In genomic region chr16:53768593-53768992, GRCh38 we compare ENCODE assay signal across 9 cellular contexts.
DNase-seq lines count a peak whose midpoint lies in the region; ATAC-seq and TF ChIP-seq lines count a peak whose summit lies in the region.
"Had no signal": no experiment of that assay in that cellular context is flagged by ENCODE, and none has a peak within 500 bp of the region (broad histone marks: within the 10 kb centered on the region; RNA-seq: fewer than 3 reads in every experiment).

No MANE protein-coding gene starts in this region.

- DNase-seq in left ventricle myocardium superior = no peak
- no peak for DNase-seq in Right ventricle myocardium inferior (ENCODE audit: missing footprints)
- no peak for DNase-seq in SK-N-SH
- DNase-seq in foreskin fibroblast = peak; percentile 76 to 83
- no peak for DNase-seq in vagina (ENCODE audit: extremely low spot score in 2 of 2)
- DNase-seq in OCI-LY7 (ENCODE audit: low spot score) = no peak
- DNase-seq in NCI-H1092 treated with DMSO at 0.1 percent for 48 hours (lab: John Stamatoyannopoulos, UW) = no peak
- DNase-seq in DMS114 treated with DMSO at 0.1 percent for 48 hours (lab: John Stamatoyannopoulos, UW; ENCODE audit: unreplicated experiment) = no peak
- DNase-seq: naive B cell had no signal

- WGBS in SK-N-SH (ENCODE audit: low lambda C conversion rate) = 6% methylated on average over 1 of the region's 1 CpG

- H3K9me3 ChIP-seq in SK-N-SH (no peaks in the 10 kb centered on the region), vagina (no peaks in the 10 kb centered on the region), OCI-LY7 (ENCODE audit: low read length) (no peaks in the 10 kb centered on the region)

- H3K9me2 ChIP-seq in SK-N-SH = no peaks in the 10 kb centered on the region
- H3K9me2 ChIP-seq in OCI-LY7 (ENCODE audit: insufficient read depth, low read length) = no peaks in the 10 kb centered on the region

- CTCF ChIA-PET in SK-N-SH (lab: Yijun Ruan, JAX) (interaction anchor here (1.3 to 1.5 kb wide), 2 partner anchors 11 to 219 kb away, joined by 3 to 5 read pairs; no protein-coding TSS in a partner anchor), OCI-LY7 (lab: Charles Lee; ENCODE audit: unreplicated experiment) (no interaction called here)

- H3K4me1 ChIP-seq in SK-N-SH (ENCODE audit: control insufficient read depth in 1 of 2, insufficient read depth in 2 of 2, low read depth in 1 of 2, low read length in 1 of 2) = peaks cover 9 to 33% of the 10 kb centered on the region in 2 experiments
- peaks cover 34% of the 10 kb centered on the region for H3K4me1 ChIP-seq in vagina
- H3K4me1 ChIP-seq in OCI-LY7 (ENCODE audit: insufficient read depth, low read length, poor library complexity, severe bottlenecking) = peaks cover 11% of the 10 kb centered on the region

- TF ChIP-seq POLR2A in vagina (IDR thresholded peaks at IDR 0.05) = no peak

- intact Hi-C loops in left ventricle myocardium superior (cut with micrococcal nuclease) = no loop called here
- intact Hi-C loops in Right ventricle myocardium inferior (cut with DNase I) = no loop called here
- intact Hi-C loops in vagina (cut with DNase I) = no loop called here
- intact Hi-C loops in OCI-LY7 (cut with micrococcal nuclease; ENCODE audit: unreplicated experiment) = no loop called here

- H3K4me3 ChIP-seq in SK-N-SH (ENCODE audit: low read depth in 2 of 2, low read length in 1 of 2) = no peak overlapping the region
- no peak overlapping the region for H3K4me3 ChIP-seq in foreskin fibroblast (ENCODE audit: low read depth in 1 of 2, low read length in 2 of 2)
- H3K4me3 ChIP-seq in vagina = no peak overlapping the region
- H3K4me3 ChIP-seq in OCI-LY7 (ENCODE audit: low read depth, low read length, poor library complexity, severe bottlenecking) = no peak overlapping the region

- no TSS peak for BruUV-seq in OCI-LY7 (replicated peaks; lab: Mats Ljungman, UMichigan)

- H4K20me1 ChIP-seq in SK-N-SH (ENCODE audit: insufficient read depth) (peaks cover 23% of the 10 kb centered on the region), OCI-LY7 (ENCODE audit: insufficient read depth, low read length) (peaks cover 31% of the 10 kb centered on the region)

- peaks cover 11% of the 10 kb centered on the region for H3F3A ChIP-seq in SK-N-SH (replicated peaks; ENCODE audit: insufficient read depth)

- peak overlapping the region; percentile 64 to 71; a peak in 3 of 4 replicates for H3K27ac ChIP-seq in SK-N-SH (ENCODE audit: low read depth in 2 of 2, low read length in 1 of 2)
- H3K27ac ChIP-seq in vagina = peak overlapping the region; percentile 1
- H3K27ac ChIP-seq in OCI-LY7 (ENCODE audit: low read depth, low read length, poor library complexity, severe bottlenecking) = no peak overlapping the region

- H2AFZ ChIP-seq in SK-N-SH (ENCODE audit: low read depth) = no peak overlapping the region
- H2AFZ ChIP-seq in OCI-LY7 (ENCODE audit: low read length) = no peak overlapping the region

- POLR2A ChIA-PET in SK-N-SH (lab: Yijun Ruan, JAX) (no interaction called here), OCI-LY7 (lab: Charles Lee) (interaction anchor here (1.1 kb wide), 1 partner anchor 15 kb away, joined by 3 read pairs; no protein-coding TSS in a partner anchor)

- no peaks in the 10 kb centered on the region for H3K36me3 ChIP-seq in SK-N-SH (replicated peaks in 1 of 2; ENCODE audit: control insufficient read depth in 1 of 2, insufficient read depth in 2 of 2, low read length in 1 of 2)
- no peaks in the 10 kb centered on the region for H3K36me3 ChIP-seq in vagina
- H3K36me3 ChIP-seq in OCI-LY7 (ENCODE audit: insufficient read depth, low read length) = no peaks in the 10 kb centered on the region

- H3K4me2 ChIP-seq in SK-N-SH (peak overlapping the region; percentile 57; the same call in 1 of the 2 replicates), OCI-LY7 (ENCODE audit: low read length) (no peak overlapping the region)

- ATAC-seq in left ventricle myocardium superior (peak; percentile 7), Right ventricle myocardium inferior (no peak)

- TF ChIP-seq EP300 in SK-N-SH (IDR thresholded peaks at IDR 0.05; ENCODE audit: borderline replicate concordance in 1 of 2, low read depth in 1 of 2, low read length in 1 of 2) = peak in 1 of 2 experiments; percentile 65; a peak in 1 of 4 replicates

- TF ChIP-seq RAD21 in SK-N-SH (IDR thresholded peaks at IDR 0.05; ENCODE audit: low read length) = no peak

- TF ChIP-seq CTCF in SK-N-SH (IDR thresholded peaks at IDR 0.05) = no peak
- TF ChIP-seq CTCF in foreskin fibroblast (IDR thresholded peaks at IDR 0.05; ENCODE audit: low read depth, low read length) = no peak
- no peak for TF ChIP-seq CTCF in vagina (IDR thresholded peaks at IDR 0.05)
- no peak for TF ChIP-seq CTCF in OCI-LY7 (conservative IDR thresholded peaks at IDR 0.05; ENCODE audit: low read length)

- H3K79me2 ChIP-seq in SK-N-SH (ENCODE audit: insufficient read depth) (peaks cover 23% of the 10 kb centered on the region; the same call in 1 of the 2 replicates), OCI-LY7 (ENCODE audit: insufficient read depth, low read depth, low read length) (no peaks in the 10 kb centered on the region)

- no peaks in the 10 kb centered on the region for H3K27me3 ChIP-seq in SK-N-SH (ENCODE audit: insufficient read depth)
- no peaks in the 10 kb centered on the region for H3K27me3 ChIP-seq in vagina

- H3K9ac ChIP-seq in SK-N-SH = peak overlapping the region; percentile 30; the same call in 1 of the 2 replicates

TF ChIP-seq in SK-N-SH, 30 proteins besides CTCF, POLR2A, EP300 and RAD21 (continues in another document):
- TF ChIP-seq NFIC (IDR thresholded peaks at IDR 0.05; ENCODE audit: borderline replicate concordance) (no peak; the same call in 1 of the 2 replicates), MAX (IDR thresholded peaks at IDR 0.05; ENCODE audit: low read depth) (no peak), GABPA (IDR thresholded peaks at IDR 0.05; ENCODE audit: low read depth) (no peak), REST (IDR thresholded peaks at IDR 0.05; ENCODE audit: low read depth, low read length) (no peak), POLR2AphosphoS5 (IDR thresholded peaks at IDR 0.05; ENCODE audit: low read depth, low read length) (no peak; the same call in 1 of the 2 replicates), ZBTB33 (IDR thresholded peaks at IDR 0.05; ENCODE audit: borderline replicate concordance, low read depth) (no peak), FOSL2 (IDR thresholded peaks at IDR 0.05; ENCODE audit: borderline replicate concordance, low read depth) (peak; percentile 81; the same call in 1 of the 2 replicates), NRF1 (IDR thresholded peaks at IDR 0.05; ENCODE audit: low read depth, low read length) (no peak), PBX3 (IDR thresholded peaks at IDR 0.05) (peak; percentile 85), JUND (IDR thresholded peaks at IDR 0.05) (peak; percentile 85), TEAD4 (IDR thresholded peaks at IDR 0.05; ENCODE audit: borderline replicate concordance, insufficient read depth) (peak; percentile 71)

Comparison
In these comparisons a context has a peak if more than half of its experiments do, and no peak if none do; other contexts are left out.
1. DNase-seq: peak in foreskin fibroblast (2 of 2); none in left ventricle myocardium superior (single experiment), Right ventricle myocardium inferior (single experiment), SK-N-SH (single experiment), vagina (0 of 2), OCI-LY7 (single experiment), NCI-H1092 treated with DMSO at 0.1 percent for 48 hours (single experiment) and DMS114 treated with DMSO at 0.1 percent for 48 hours (single experiment).